ENCODE assay signal across 9 cellular contexts in genomic region chr1:53421208-53421607, GRCh38. TPM values are rescaled to one million over a fixed set of nuclear protein-coding genes. Genes with fewer than 3 reads are reported as not detected.
"Had no signal": no experiment of that assay in that cellular context is flagged by ENCODE, and none has a peak within 500 bp of the region (broad histone marks: within the 10 kb centered on the region; RNA-seq: fewer than 3 reads in every experiment).

No MANE protein-coding gene starts in this region.

- H3K36me3 Mint-ChIP-seq: IgD-negative memory B cell had no signal

- H3K4me3 Mint-ChIP-seq: H9, IgD-negative memory B cell had no signal

- DNase-seq: GM23248, GOT3, H9, HCEC 1CT, KG1 had no signal

- H3K27ac ChIP-seq: GM23248 had no signal

- H3K9ac ChIP-seq: GM23248 had no signal

- FAIRE-seq: H54, HTR-8/SVneo had no signal

- H3K4me3 ChIP-seq: GM23248 had no signal

- H3K27ac Mint-ChIP-seq: H9 had no signal

- H2AFZ ChIP-seq: GM23248 had no signal

RNA-seq across cellular contexts. Expression of gene DMRTB1, which starts 38.0 kb away (rescaled TPM):
- total RNA-seq: GM23248, H9, HT-29 had no signal
- polyA plus RNA-seq: GM23248, IgD-negative memory B cell had no signal
